Comparison of ENCODE assay signal across 23 cellular contexts in the genomic region with DNA sequence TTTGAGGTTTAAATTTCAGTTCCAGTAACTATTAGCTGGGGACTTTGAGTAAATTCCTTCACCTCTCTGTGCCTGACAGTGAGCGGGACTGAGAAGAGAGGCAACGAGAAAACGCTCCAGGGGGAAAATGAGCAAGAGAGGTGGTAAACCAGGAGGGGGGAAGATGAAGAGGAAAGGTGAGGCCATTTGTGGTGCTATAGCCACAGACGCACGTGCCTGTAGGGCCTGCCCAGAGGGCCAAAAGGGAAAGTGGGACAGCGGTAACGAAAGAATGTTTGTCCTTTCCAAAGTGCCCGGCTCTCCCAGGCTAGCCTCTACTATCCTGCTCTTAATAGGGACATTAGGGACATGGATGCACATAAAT.
"Had no signal": no experiment of that assay in that cellular context is flagged by ENCODE, and none has a peak within 500 bp of the region (broad histone marks: within the 10 kb centered on the region; RNA-seq: fewer than 3 reads in every experiment).

No MANE protein-coding gene starts in this region.

- H3K27me3 Mint-ChIP-seq: activated CD8-positive, alpha-beta memory T cell treated with anti-CD3 and anti-CD28 coated beads, Interleukin-2, amount 10 ng/mL, durations not matched to agents 7 days and 5 days had no signal

- DNase-seq: activated B cell treated with CpG ODN at 0.5 μM for 24 hours; activated CD8-positive, alpha-beta memory T cell treated with anti-CD3 and anti-CD28 coated beads, Interleukin-2, amount 10 ng/mL, durations not matched to agents 7 days and 5 days; activated CD8-positive, alpha-beta T cell treated with anti-CD3 and anti-CD28 coated beads, Interleukin-2, amount 10 ng/mL, durations not matched to agents 7 days and 5 days; activated naive CD4-positive, alpha-beta T cell; activated T-cell treated with anti-CD3 and anti-CD28 coated beads, Interleukin-2, amount 50 U/mL, for 48 hours; dorsolateral prefrontal cortex; effector memory CD4-positive, alpha-beta T cell; gastrocnemius medialis; kidney glomerular epithelial cell; left lung; mucosa of descending colon; nephron progenitor cell; ovary; psoas muscle; stimulated activated CD4-positive, alpha-beta T cell treated with anti-CD3 and anti-CD28 coated beads, Interleukin-4, amount 100 ng/mL, for 1 hour; stimulated activated naive CD8-positive, alpha-beta T cell treated with anti-CD3 and anti-CD28 coated beads, Interleukin-15, Interleukin-2, amounts not matched to agents 100 U/mL and 50 U/mL, for 24 hours; T-cell had no signal

- H3K4me1 Mint-ChIP-seq: activated B cell treated with CpG ODN at 0.5 μM for 24 hours; activated CD8-positive, alpha-beta memory T cell treated with anti-CD3 and anti-CD28 coated beads, Interleukin-2, amount 10 ng/mL, durations not matched to agents 7 days and 5 days; T-cell had no signal

- H3K27me3 ChIP-seq: dorsolateral prefrontal cortex, gastrocnemius medialis, left lung, neutrophil, ovary, testis, upper lobe of left lung had no signal

- H3K4me3 Mint-ChIP-seq: activated B cell treated with CpG ODN at 0.5 μM for 24 hours; activated CD8-positive, alpha-beta memory T cell treated with anti-CD3 and anti-CD28 coated beads, Interleukin-2, amount 10 ng/mL, durations not matched to agents 7 days and 5 days; activated CD8-positive, alpha-beta T cell treated with anti-CD3 and anti-CD28 coated beads, Interleukin-2, amount 10 ng/mL, durations not matched to agents 7 days and 5 days; nephron progenitor cell; T-cell; T-helper 2 cell treated with Interferon-gamma antibody and Interleukin-4, amounts not matched to agents 5 μg/mL and 100 μg/mL, for 36 hours had no signal

- H3K9me3 Mint-ChIP-seq: activated B cell treated with CpG ODN at 0.5 μM for 24 hours; activated naive CD4-positive, alpha-beta T cell treated with anti-CD3 and anti-CD28 coated beads, Interleukin-2, amount 50 U/mL, for 72 hours; T-helper 2 cell treated with Interferon-gamma antibody and Interleukin-4, amounts not matched to agents 5 μg/mL and 100 μg/mL, for 36 hours had no signal

- H3K4me3 ChIP-seq: coronary artery, dorsolateral prefrontal cortex, gastrocnemius medialis, left lung, mucosa of descending colon, ovary, psoas muscle, testis, upper lobe of left lung had no signal

- H3K27ac ChIP-seq: coronary artery, gastrocnemius medialis, left lung, neutrophil, ovary, psoas muscle, testis had no signal

- H3K27ac Mint-ChIP-seq: activated B cell treated with CpG ODN at 0.5 μM for 24 hours; activated CD8-positive, alpha-beta memory T cell treated with anti-CD3 and anti-CD28 coated beads, Interleukin-2, amount 10 ng/mL, durations not matched to agents 7 days and 5 days; activated CD8-positive, alpha-beta T cell treated with anti-CD3 and anti-CD28 coated beads, Interleukin-2, amount 10 ng/mL, durations not matched to agents 7 days and 5 days; T-cell; T-helper 2 cell treated with Interferon-gamma antibody and Interleukin-4, amounts not matched to agents 5 μg/mL and 100 μg/mL, for 36 hours had no signal

- ATAC-seq: activated CD8-positive, alpha-beta memory T cell treated with anti-CD3 and anti-CD28 coated beads, Interleukin-2, amount 10 ng/mL, durations not matched to agents 7 days and 5 days; activated CD8-positive, alpha-beta T cell treated with anti-CD3 and anti-CD28 coated beads, Interleukin-2, amount 10 ng/mL, durations not matched to agents 7 days and 5 days; activated naive CD4-positive, alpha-beta T cell treated with anti-CD3 and anti-CD28 coated beads, Interleukin-2, amount 50 U/mL, for 72 hours; psoas muscle; stimulated activated naive CD8-positive, alpha-beta T cell treated with anti-CD3 and anti-CD28 coated beads, Interleukin-15, Interleukin-2, amounts not matched to agents 100 U/mL and 50 U/mL, for 24 hours; T-cell had no signal

- H3K36me3 Mint-ChIP-seq: activated CD8-positive, alpha-beta memory T cell treated with anti-CD3 and anti-CD28 coated beads, Interleukin-2, amount 10 ng/mL, durations not matched to agents 7 days and 5 days; activated naive CD4-positive, alpha-beta T cell treated with anti-CD3 and anti-CD28 coated beads, Interleukin-2, amount 50 U/mL, for 72 hours; T-cell had no signal

- H3K36me3 ChIP-seq: gastrocnemius medialis, left lung, neutrophil, ovary, upper lobe of left lung had no signal

- H3K9me3 ChIP-seq: gastrocnemius medialis, left lung, mucosa of descending colon, neutrophil, ovary, psoas muscle, testis, upper lobe of left lung had no signal

- H3K4me1 ChIP-seq: gastrocnemius medialis, left lung, psoas muscle, testis, upper lobe of left lung had no signal
